ENCODE assay signal across 8 cellular contexts in genomic region chr11:44950036-44950624, GRCh38. TPM values are rescaled to one million over a fixed set of nuclear protein-coding genes. Genes with fewer than 3 reads are reported as not detected.
DNase-seq lines count a peak whose midpoint lies in the region; ATAC-seq and TF ChIP-seq lines count a peak whose summit lies in the region.

No MANE protein-coding gene starts in this region.

- CTCF ChIA-PET in activated CD8-positive, alpha-beta T cell treated with anti-CD3 and anti-CD28 coated beads, Interleukin-2, amount 10 ng/mL, durations not matched to agents 7 days and 5 days (lab: Charles Lee), result interaction anchor here (0.6 to 1.4 kb wide), 5 partner anchors 9 to 155 kb away, joined by 3 to 8 read pairs (median 5); no protein-coding TSS in a partner anchor

- H3K9me3 ChIP-seq in parathyroid adenoma (ENCODE audit: control insufficient read depth, low read length), result no peaks in the 10 kb centered on the region

- H2AFZ ChIP-seq in parathyroid adenoma, result peak overlapping the region; percentile 77

- POLR2A ChIA-PET in activated CD8-positive, alpha-beta T cell treated with anti-CD3 and anti-CD28 coated beads, Interleukin-2, amount 10 ng/mL, durations not matched to agents 7 days and 5 days (lab: Charles Lee), result interaction anchor here (1.1 kb wide), 1 partner anchor 130 kb away, joined by 3 read pairs; no protein-coding TSS in a partner anchor

- TF ChIP-seq CTCF in fibroblast of the aortic adventitia (IDR thresholded peaks at IDR 0.05; ENCODE audit: insufficient read depth, low read length) (no peak), parathyroid adenoma (IDR thresholded peaks at IDR 0.05) (no peak), GM10266 (IDR thresholded peaks at IDR 0.05; ENCODE audit: control insufficient read depth, insufficient read depth, low read depth, missing control alignments) (no peak)

- H3K4me2 ChIP-seq in parathyroid adenoma (ENCODE audit: low read length), result peak overlapping the region; percentile 87

- H3K27ac Mint-ChIP-seq in activated CD8-positive, alpha-beta T cell treated with anti-CD3 and anti-CD28 coated beads, Interleukin-2, amount 10 ng/mL, durations not matched to agents 7 days and 5 days, result no peak overlapping the region

- no peak overlapping the region for H3K9ac ChIP-seq in parathyroid adenoma

- peaks cover 22% of the 10 kb centered on the region for H3K4me1 Mint-ChIP-seq in activated CD8-positive, alpha-beta T cell treated with anti-CD3 and anti-CD28 coated beads, Interleukin-2, amount 10 ng/mL, durations not matched to agents 7 days and 5 days (ENCODE audit: low read depth)

- no peaks in the 10 kb centered on the region for H3K36me3 ChIP-seq in parathyroid adenoma (ENCODE audit: control insufficient read depth, insufficient read depth, low read length)

- H3K27me3 ChIP-seq in parathyroid adenoma (ENCODE audit: control insufficient read depth, insufficient read depth, low read length), result no peaks in the 10 kb centered on the region

- no peaks in the 10 kb centered on the region for H3K4me1 ChIP-seq in parathyroid adenoma

- DNase-seq in NCI-H2029 (lab: John Stamatoyannopoulos, UW) (peak; percentile 12), NCI-H2029 treated with DMSO at 0.1 percent for 48 hours (lab: John Stamatoyannopoulos, UW) (no peak), fibroblast of the aortic adventitia (ENCODE audit: low read depth) (no peak), GM10266 (ENCODE audit: extremely low spot score) (no peak), GM19240 (ENCODE audit: insufficient read length, low spot score) (no peak)
- no peak for DNase-seq in activated CD8-positive, alpha-beta T cell treated with anti-CD3 and anti-CD28 coated beads, Interleukin-2, amount 10 ng/mL, durations not matched to agents 7 days and 5 days

- H3K79me2 ChIP-seq in parathyroid adenoma, result no peaks in the 10 kb centered on the region

- H3K4me3 Mint-ChIP-seq in activated CD8-positive, alpha-beta T cell treated with anti-CD3 and anti-CD28 coated beads, Interleukin-2, amount 10 ng/mL, durations not matched to agents 7 days and 5 days, result peak overlapping the region; percentile 50

- peak overlapping the region; percentile 29 for H3K27ac ChIP-seq in parathyroid adenoma

- peak overlapping the region; percentile 77 for H3K4me3 ChIP-seq in fibroblast of the aortic adventitia (ENCODE audit: low read depth, low read length)
- H3K4me3 ChIP-seq in parathyroid adenoma (ENCODE audit: low read depth, low read length), result peak overlapping the region; percentile 55

- H3K36me3 Mint-ChIP-seq in activated CD8-positive, alpha-beta T cell treated with anti-CD3 and anti-CD28 coated beads, Interleukin-2, amount 10 ng/mL, durations not matched to agents 7 days and 5 days (ENCODE audit: low read depth), result no peaks in the 10 kb centered on the region

- H3K9me3 Mint-ChIP-seq in activated CD8-positive, alpha-beta T cell treated with anti-CD3 and anti-CD28 coated beads, Interleukin-2, amount 10 ng/mL, durations not matched to agents 7 days and 5 days (ENCODE audit: insufficient read depth), result no peaks in the 10 kb centered on the region

- no peak for ATAC-seq in activated CD8-positive, alpha-beta T cell treated with anti-CD3 and anti-CD28 coated beads, Interleukin-2, amount 10 ng/mL, durations not matched to agents 7 days and 5 days
- ATAC-seq in GM19452 (IDR thresholded peaks at IDR 0.05; ENCODE audit: unreplicated experiment), result no peak

- H3K27me3 Mint-ChIP-seq in activated CD8-positive, alpha-beta T cell treated with anti-CD3 and anti-CD28 coated beads, Interleukin-2, amount 10 ng/mL, durations not matched to agents 7 days and 5 days (ENCODE audit: low read depth), result peaks cover 18% of the 10 kb centered on the region

RNA-seq across cellular contexts. Expression of gene TP53I11, which starts 0.6 kb away (rescaled TPM):
- 1 to 10 TPM; 1.4 to 2.5 TPM for total RNA-seq in activated CD8-positive, alpha-beta T cell treated with anti-CD3 and anti-CD28 coated beads, Interleukin-2, amount 10 ng/mL, durations not matched to agents 7 days and 5 days
- total RNA-seq in fibroblast of the aortic adventitia (ENCODE audit: low replicate concordance), result 23.1 and 27.4 TPM in 2 replicates
